Comparison of ENCODE assay signal across 1 cellular context in genomic region chr20:63653041-63653973, GRCh38.
A peak's percentile ranks its signal among the peaks of the same experiment; 100 is the strongest.
TF ChIP-seq lines count a peak whose summit lies in the region.

Gene STMN3, minus strand, starts transcription at chr20:63653424. Its CDS starts 79 bp downstream, at chr20:63653345.

TF ChIP-seq in HepG2, 621 proteins besides CTCF, POLR2A, EP300 and RAD21 (continued from another document and continues in another):
- TF ChIP-seq ZBTB49 (CRISPR knock-in tag; IDR thresholded peaks at IDR 0.05; ENCODE audit: borderline replicate concordance) (peak; percentile 99), ONECUT2 (CRISPR knock-in tag; IDR thresholded peaks at IDR 0.05) (peak; percentile 84), MYNN (CRISPR knock-in tag; IDR thresholded peaks at IDR 0.05; ENCODE audit: low read depth) (peak; percentile 94; the same call in 1 of the 2 replicates), PRDM10 (CRISPR knock-in tag; IDR thresholded peaks at IDR 0.05; ENCODE audit: low read depth) (peak; percentile 87), FOSL1 (CRISPR knock-in tag; IDR thresholded peaks at IDR 0.05; ENCODE audit: borderline replicate concordance) (peak; percentile 67; the same call in 1 of the 2 replicates), ZNF501 (CRISPR knock-in tag; IDR thresholded peaks at IDR 0.05) (no peak; the same call in none of the 2 replicates), ZNF788 (CRISPR knock-in tag; IDR thresholded peaks at IDR 0.05; ENCODE audit: borderline replicate concordance) (peak; percentile 91), ZNF343 (CRISPR knock-in tag; IDR thresholded peaks at IDR 0.05) (peak; percentile 80; the same call in 1 of the 2 replicates), ZNF7 (CRISPR knock-in tag; IDR thresholded peaks at IDR 0.05) (peak; percentile 88), TFAP4 (IDR thresholded peaks at IDR 0.05; ENCODE audit: borderline replicate concordance, low read depth) (no peak; the same call in 1 of the 2 replicates), NCOA5 (CRISPR knock-in tag; IDR thresholded peaks at IDR 0.05) (no peak), ZNF431 (CRISPR knock-in tag; IDR thresholded peaks at IDR 0.05; ENCODE audit: borderline replicate concordance, low read depth) (peak; percentile 99), KLF15 (CRISPR knock-in tag; IDR thresholded peaks at IDR 0.05; ENCODE audit: borderline replicate concordance) (peak; percentile 98), FOXA1 (IDR thresholded peaks at IDR 0.05) (no peak), FOXA1 (CRISPR knock-in tag; IDR thresholded peaks at IDR 0.05) (peak; percentile 69), PRDM15 (CRISPR knock-in tag; IDR thresholded peaks at IDR 0.05) (0 out of 2 replicates have a peak, but pooled peaks have one; percentile 53), KMT2A (CRISPR knock-in tag; IDR thresholded peaks at IDR 0.05) (peak; percentile 86), ZNF512B (CRISPR knock-in tag; IDR thresholded peaks at IDR 0.05; ENCODE audit: borderline replicate concordance) (no peak), ZMYM3 (CRISPR knock-in tag; IDR thresholded peaks at IDR 0.05) (peak; percentile 55), NR0B2 (CRISPR knock-in tag; IDR thresholded peaks at IDR 0.05) (peak; percentile 99), SMAD1 (CRISPR knock-in tag; IDR thresholded peaks at IDR 0.05; ENCODE audit: borderline replicate concordance, low read depth) (no peak; the same call in 1 of the 2 replicates), KIAA2018 (CRISPR knock-in tag; IDR thresholded peaks at IDR 0.05; ENCODE audit: borderline replicate concordance) (no peak), ZFYVE20 (CRISPR knock-in tag; IDR thresholded peaks at IDR 0.05; ENCODE audit: borderline replicate concordance, low read depth) (peak; percentile 98; the same call in 1 of the 2 replicates), MAFG (CRISPR knock-in tag; IDR thresholded peaks at IDR 0.05) (no peak), RELA (CRISPR knock-in tag; IDR thresholded peaks at IDR 0.05) (peak; percentile 97), DPF2 (CRISPR knock-in tag; IDR thresholded peaks at IDR 0.05; ENCODE audit: borderline replicate concordance, low read depth) (no peak; the same call in 1 of the 2 replicates), ZNF292 (CRISPR knock-in tag; IDR thresholded peaks at IDR 0.05; ENCODE audit: borderline replicate concordance, low read depth) (peak; percentile 29; the same call in 1 of the 2 replicates), ELF3 (CRISPR knock-in tag; IDR thresholded peaks at IDR 0.05) (peak; percentile 98), CENPBD1 (CRISPR knock-in tag; IDR thresholded peaks at IDR 0.05; ENCODE audit: borderline replicate concordance, low read depth) (no peak; the same call in 1 of the 2 replicates), POLR2AphosphoS2 (IDR thresholded peaks at IDR 0.05; ENCODE audit: low read depth, low read length) (no peak), SNAPC2 (CRISPR knock-in tag; IDR thresholded peaks at IDR 0.05) (peak; percentile 92), ZNF383 (CRISPR knock-in tag; IDR thresholded peaks at IDR 0.05; ENCODE audit: borderline replicate concordance) (0 out of 2 replicates have a peak, but pooled peaks have one; percentile 62), ZNF354B (CRISPR knock-in tag; IDR thresholded peaks at IDR 0.05) (no peak)
